ENCODE assay signal across 2 cellular contexts in the genomic region with DNA sequence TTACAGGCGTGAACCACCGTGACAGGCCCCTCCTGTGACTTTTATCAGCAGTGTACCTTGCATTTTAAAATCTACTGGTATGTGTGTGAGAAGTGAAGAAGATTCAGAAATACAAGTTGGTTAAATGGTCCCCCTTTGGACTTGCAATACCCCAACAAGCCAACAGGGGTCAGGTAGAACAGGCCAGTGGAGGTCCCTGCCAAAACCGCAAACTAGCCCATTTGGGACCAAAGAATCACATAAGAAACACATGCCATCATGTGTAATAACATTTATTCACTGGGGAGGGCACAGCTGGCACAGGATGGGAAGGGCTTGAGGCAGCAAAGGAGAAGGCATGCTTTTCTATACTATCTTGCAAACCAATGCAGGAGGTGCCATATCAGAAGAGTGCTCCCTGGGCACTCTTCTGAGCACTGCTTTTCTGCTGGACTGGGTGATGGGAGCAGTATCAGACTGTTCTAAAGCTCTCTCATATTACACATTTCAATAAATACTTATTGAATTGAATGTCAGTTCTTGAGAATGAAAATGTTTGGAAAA.
TF ChIP-seq lines count a peak whose summit lies in the region.

No MANE protein-coding gene starts in this region.

TF ChIP-seq in GM12878, 131 proteins besides CTCF, POLR2A, EP300 and RAD21 (continues in another document):
- TF ChIP-seq, protein P1, sequence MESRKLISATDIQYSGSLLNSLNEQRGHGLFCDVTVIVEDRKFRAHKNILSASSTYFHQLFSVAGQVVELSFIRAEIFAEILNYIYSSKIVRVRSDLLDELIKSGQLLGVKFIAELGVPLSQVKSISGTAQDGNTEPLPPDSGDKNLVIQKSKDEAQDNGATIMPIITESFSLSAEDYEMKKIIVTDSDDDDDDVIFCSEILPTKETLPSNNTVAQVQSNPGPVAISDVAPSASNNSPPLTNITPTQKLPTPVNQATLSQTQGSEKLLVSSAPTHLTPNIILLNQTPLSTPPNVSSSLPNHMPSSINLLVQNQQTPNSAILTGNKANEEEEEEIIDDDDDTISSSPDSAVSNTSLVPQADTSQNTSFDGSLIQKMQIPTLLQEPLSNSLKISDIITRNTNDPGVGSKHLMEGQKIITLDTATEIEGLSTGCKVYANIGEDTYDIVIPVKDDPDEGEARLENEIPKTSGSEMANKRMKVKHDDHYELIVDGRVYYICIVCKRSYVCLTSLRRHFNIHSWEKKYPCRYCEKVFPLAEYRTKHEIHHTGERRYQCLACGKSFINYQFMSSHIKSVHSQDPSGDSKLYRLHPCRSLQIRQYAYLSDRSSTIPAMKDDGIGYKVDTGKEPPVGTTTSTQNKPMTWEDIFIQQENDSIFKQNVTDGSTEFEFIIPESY (IDR thresholded peaks at IDR 0.05): 0 out of 2 replicates have a peak, but pooled peaks have one; percentile 42
- TF ChIP-seq SMAD1 (IDR thresholded peaks at IDR 0.05; ENCODE audit: low read depth, partially characterized antibody) (no peak), GATAD2B (conservative IDR thresholded peaks at IDR 0.05; ENCODE audit: low read depth) (no peak), NR2C1 (IDR thresholded peaks at IDR 0.05) (no peak), HDAC6 (IDR thresholded peaks at IDR 0.05; ENCODE audit: unreplicated experiment) (no peak), EZH2 (IDR thresholded peaks at IDR 0.05; ENCODE audit: borderline replicate concordance, control insufficient read depth, low read depth, low read length) (no peak), TAF1 (IDR thresholded peaks at IDR 0.05; ENCODE audit: borderline replicate concordance, low read depth, low read length) (no peak), FOXK2 (IDR thresholded peaks at IDR 0.05) (no peak), HCFC1 (IDR thresholded peaks at IDR 0.05; ENCODE audit: low read length) (no peak), RUNX3 (IDR thresholded peaks at IDR 0.05; ENCODE audit: low read length) (peak; percentile 85), HDGF (IDR thresholded peaks at IDR 0.05) (no peak), KDM1A (IDR thresholded peaks at IDR 0.05; ENCODE audit: borderline replicate concordance) (no peak), CBFB (IDR thresholded peaks at IDR 0.05; ENCODE audit: low read depth) (no peak)
- TF ChIP-seq, protein P2, sequence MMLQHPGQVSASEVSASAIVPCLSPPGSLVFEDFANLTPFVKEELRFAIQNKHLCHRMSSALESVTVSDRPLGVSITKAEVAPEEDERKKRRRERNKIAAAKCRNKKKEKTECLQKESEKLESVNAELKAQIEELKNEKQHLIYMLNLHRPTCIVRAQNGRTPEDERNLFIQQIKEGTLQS (IDR thresholded peaks at IDR 0.05; ENCODE audit: borderline replicate concordance, extremely low read depth, low read depth, low read length): no peak
- TF ChIP-seq, protein P3, sequence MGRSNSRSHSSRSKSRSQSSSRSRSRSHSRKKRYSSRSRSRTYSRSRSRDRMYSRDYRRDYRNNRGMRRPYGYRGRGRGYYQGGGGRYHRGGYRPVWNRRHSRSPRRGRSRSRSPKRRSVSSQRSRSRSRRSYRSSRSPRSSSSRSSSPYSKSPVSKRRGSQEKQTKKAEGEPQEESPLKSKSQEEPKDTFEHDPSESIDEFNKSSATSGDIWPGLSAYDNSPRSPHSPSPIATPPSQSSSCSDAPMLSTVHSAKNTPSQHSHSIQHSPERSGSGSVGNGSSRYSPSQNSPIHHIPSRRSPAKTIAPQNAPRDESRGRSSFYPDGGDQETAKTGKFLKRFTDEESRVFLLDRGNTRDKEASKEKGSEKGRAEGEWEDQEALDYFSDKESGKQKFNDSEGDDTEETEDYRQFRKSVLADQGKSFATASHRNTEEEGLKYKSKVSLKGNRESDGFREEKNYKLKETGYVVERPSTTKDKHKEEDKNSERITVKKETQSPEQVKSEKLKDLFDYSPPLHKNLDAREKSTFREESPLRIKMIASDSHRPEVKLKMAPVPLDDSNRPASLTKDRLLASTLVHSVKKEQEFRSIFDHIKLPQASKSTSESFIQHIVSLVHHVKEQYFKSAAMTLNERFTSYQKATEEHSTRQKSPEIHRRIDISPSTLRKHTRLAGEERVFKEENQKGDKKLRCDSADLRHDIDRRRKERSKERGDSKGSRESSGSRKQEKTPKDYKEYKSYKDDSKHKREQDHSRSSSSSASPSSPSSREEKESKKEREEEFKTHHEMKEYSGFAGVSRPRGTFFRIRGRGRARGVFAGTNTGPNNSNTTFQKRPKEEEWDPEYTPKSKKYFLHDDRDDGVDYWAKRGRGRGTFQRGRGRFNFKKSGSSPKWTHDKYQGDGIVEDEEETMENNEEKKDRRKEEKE (IDR thresholded peaks at IDR 0.05): no peak
- TF ChIP-seq, protein P4, sequence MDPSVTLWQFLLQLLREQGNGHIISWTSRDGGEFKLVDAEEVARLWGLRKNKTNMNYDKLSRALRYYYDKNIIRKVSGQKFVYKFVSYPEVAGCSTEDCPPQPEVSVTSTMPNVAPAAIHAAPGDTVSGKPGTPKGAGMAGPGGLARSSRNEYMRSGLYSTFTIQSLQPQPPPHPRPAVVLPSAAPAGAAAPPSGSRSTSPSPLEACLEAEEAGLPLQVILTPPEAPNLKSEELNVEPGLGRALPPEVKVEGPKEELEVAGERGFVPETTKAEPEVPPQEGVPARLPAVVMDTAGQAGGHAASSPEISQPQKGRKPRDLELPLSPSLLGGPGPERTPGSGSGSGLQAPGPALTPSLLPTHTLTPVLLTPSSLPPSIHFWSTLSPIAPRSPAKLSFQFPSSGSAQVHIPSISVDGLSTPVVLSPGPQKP (IDR thresholded peaks at IDR 0.05; ENCODE audit: low read depth, low read length): no peak
- TF ChIP-seq, protein P5, sequence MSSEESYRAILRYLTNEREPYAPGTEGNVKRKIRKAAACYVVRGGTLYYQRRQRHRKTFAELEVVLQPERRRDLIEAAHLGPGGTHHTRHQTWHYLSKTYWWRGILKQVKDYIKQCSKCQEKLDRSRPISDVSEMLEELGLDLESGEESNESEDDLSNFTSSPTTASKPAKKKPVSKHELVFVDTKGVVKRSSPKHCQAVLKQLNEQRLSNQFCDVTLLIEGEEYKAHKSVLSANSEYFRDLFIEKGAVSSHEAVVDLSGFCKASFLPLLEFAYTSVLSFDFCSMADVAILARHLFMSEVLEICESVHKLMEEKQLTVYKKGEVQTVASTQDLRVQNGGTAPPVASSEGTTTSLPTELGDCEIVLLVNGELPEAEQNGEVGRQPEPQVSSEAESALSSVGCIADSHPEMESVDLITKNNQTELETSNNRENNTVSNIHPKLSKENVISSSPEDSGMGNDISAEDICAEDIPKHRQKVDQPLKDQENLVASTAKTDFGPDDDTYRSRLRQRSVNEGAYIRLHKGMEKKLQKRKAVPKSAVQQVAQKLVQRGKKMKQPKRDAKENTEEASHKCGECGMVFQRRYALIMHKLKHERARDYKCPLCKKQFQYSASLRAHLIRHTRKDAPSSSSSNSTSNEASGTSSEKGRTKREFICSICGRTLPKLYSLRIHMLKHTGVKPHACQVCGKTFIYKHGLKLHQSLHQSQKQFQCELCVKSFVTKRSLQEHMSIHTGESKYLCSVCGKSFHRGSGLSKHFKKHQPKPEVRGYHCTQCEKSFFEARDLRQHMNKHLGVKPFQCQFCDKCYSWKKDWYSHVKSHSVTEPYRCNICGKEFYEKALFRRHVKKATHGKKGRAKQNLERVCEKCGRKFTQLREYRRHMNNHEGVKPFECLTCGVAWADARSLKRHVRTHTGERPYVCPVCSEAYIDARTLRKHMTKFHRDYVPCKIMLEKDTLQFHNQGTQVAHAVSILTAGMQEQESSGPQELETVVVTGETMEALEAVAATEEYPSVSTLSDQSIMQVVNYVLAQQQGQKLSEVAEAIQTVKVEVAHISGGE (CRISPR knock-in tag; IDR thresholded peaks at IDR 0.05): no peak

TF ChIP-seq in liver, 16 proteins besides CTCF, POLR2A, EP300 and RAD21 (continued from another document):
- TF ChIP-seq RXRA (IDR thresholded peaks at IDR 0.05): no peak
- TF ChIP-seq, protein P6, sequence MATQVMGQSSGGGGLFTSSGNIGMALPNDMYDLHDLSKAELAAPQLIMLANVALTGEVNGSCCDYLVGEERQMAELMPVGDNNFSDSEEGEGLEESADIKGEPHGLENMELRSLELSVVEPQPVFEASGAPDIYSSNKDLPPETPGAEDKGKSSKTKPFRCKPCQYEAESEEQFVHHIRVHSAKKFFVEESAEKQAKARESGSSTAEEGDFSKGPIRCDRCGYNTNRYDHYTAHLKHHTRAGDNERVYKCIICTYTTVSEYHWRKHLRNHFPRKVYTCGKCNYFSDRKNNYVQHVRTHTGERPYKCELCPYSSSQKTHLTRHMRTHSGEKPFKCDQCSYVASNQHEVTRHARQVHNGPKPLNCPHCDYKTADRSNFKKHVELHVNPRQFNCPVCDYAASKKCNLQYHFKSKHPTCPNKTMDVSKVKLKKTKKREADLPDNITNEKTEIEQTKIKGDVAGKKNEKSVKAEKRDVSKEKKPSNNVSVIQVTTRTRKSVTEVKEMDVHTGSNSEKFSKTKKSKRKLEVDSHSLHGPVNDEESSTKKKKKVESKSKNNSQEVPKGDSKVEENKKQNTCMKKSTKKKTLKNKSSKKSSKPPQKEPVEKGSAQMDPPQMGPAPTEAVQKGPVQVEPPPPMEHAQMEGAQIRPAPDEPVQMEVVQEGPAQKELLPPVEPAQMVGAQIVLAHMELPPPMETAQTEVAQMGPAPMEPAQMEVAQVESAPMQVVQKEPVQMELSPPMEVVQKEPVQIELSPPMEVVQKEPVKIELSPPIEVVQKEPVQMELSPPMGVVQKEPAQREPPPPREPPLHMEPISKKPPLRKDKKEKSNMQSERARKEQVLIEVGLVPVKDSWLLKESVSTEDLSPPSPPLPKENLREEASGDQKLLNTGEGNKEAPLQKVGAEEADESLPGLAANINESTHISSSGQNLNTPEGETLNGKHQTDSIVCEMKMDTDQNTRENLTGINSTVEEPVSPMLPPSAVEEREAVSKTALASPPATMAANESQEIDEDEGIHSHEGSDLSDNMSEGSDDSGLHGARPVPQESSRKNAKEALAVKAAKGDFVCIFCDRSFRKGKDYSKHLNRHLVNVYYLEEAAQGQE (IDR thresholded peaks at IDR 0.05): no peak
- TF ChIP-seq FOXA1 (IDR thresholded peaks at IDR 0.05): no peak
- no peak for TF ChIP-seq NR2F2 (IDR thresholded peaks at IDR 0.05)
- no peak for TF ChIP-seq YY1 (IDR thresholded peaks at IDR 0.05)
- no peak for TF ChIP-seq HNF4A (conservative IDR thresholded peaks at IDR 0.05)
- TF ChIP-seq HNF4G (IDR thresholded peaks at IDR 0.05): no peak
